Comparison of ENCODE assay signal across 17 cellular contexts in the genomic region with DNA sequence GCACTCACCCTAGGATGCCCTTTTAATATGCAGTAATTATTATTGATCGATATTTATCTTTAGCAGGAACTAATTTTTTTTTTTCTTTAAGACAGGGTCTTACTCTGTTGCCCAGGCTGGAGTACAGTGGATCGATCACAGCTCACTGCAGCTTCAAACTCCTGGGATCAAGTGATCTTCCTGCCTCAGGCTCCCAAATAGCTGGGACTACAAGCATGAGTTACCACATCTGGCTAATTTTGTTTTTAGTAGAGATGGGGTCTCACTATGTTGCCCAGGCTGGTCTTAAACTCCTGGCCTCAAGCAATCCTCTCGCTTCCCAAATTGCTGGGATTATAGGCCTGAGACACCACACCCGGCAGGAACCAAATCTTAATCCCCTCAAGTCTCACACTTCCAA. TPM values are rescaled to one million over a fixed set of nuclear protein-coding genes. Genes with fewer than 3 reads are reported as not detected.
DNase-seq lines count a peak whose midpoint lies in the region; ATAC-seq and TF ChIP-seq lines count a peak whose summit lies in the region.
"Had no signal": no experiment of that assay in that cellular context is flagged by ENCODE, and none has a peak within 500 bp of the region (broad histone marks: within the 10 kb centered on the region; RNA-seq: fewer than 3 reads in every experiment).

No MANE protein-coding gene starts in this region.

- peaks cover 37% of the 10 kb centered on the region for H3K36me3 Mint-ChIP-seq in WTC11

- intact Hi-C loops in spleen (cut with DNase I; ENCODE audit: low total_unique reads), result no loop called here

- no peaks in the 10 kb centered on the region for H3K4me1 Mint-ChIP-seq in WTC11
- H3K4me1 Mint-ChIP-seq: CD14-positive monocyte had no signal

- no peak overlapping the region for H3K27ac Mint-ChIP-seq in WTC11
- H3K27ac Mint-ChIP-seq: CD8-positive, alpha-beta memory T cell had no signal

- 88 to 93% (median 91%) methylated on average over 4 of the region's 4 CpGs for WGBS in spleen, 5 donors

- POLR2A ChIA-PET in HEK293 (lab: Yijun Ruan, JAX), result no interaction called here
- POLR2A ChIA-PET in WTC11 (lab: Charles Lee), result no interaction called here

- H3K27me3 ChIP-seq in spleen (replicated peaks in 1 of 7), result no peaks in the 10 kb centered on the region
- H3K27me3 ChIP-seq: BE2C, BLaER1 had no signal

- H3K4me3 Mint-ChIP-seq in WTC11, result no peak overlapping the region
- H3K4me3 Mint-ChIP-seq: CD14-positive monocyte; CD4-positive, alpha-beta memory T cell; CD4-positive, CD25-positive, alpha-beta regulatory T cell; CD8-positive, alpha-beta memory T cell had no signal

- no peak overlapping the region for H3K4me3 ChIP-seq in HEK293 (ENCODE audit: low read depth, low read length)
- peak overlapping the region in 1 of 8 donors; percentile 14 for H3K4me3 ChIP-seq in spleen
- H3K4me3 ChIP-seq: BLaER1 had no signal

- no peaks in the 10 kb centered on the region for H3K9me3 Mint-ChIP-seq in WTC11
- H3K9me3 Mint-ChIP-seq: CD14-positive monocyte; CD4-positive, alpha-beta memory T cell; CD4-positive, CD25-positive, alpha-beta regulatory T cell; CD8-positive, alpha-beta memory T cell had no signal

- H3K27ac ChIP-seq in HEK293 (ENCODE audit: extremely low read depth, low read depth, low read length) (no peak overlapping the region), spleen (peak overlapping the region in 5 of 8 donors; percentile 45 to 76 (median 50))
- H3K27ac ChIP-seq: BLaER1 had no signal

- no peak for TF ChIP-seq POLR2A in spleen (IDR thresholded peaks at IDR 0.05)

- DNase-seq in WTC11 (ENCODE audit: low spot score), result no peak
- DNase-seq in spleen, result no peak
- no peak for DNase-seq in activated CD4-positive, alpha-beta T cell treated with anti-CD3 and anti-CD28 coated beads for 48 hours
- DNase-seq: 8988T; ACHN; BE2C; C1 segment of cervical spinal cord; CD4-positive, alpha-beta memory T cell; CD4-positive, CD25-positive, alpha-beta regulatory T cell; CD8-positive, alpha-beta memory T cell; COR-L47; DMS79 treated with DMSO at 0.1 percent for 48 hours; GF-D8 had no signal

- H3K4me1 ChIP-seq in HEK293 (ENCODE audit: control insufficient read depth, insufficient read depth, low read length) (no peaks in the 10 kb centered on the region), spleen (peaks cover 0 to 7% (median 1%) of the 10 kb centered on the region in 6 donors)
- H3K4me1 ChIP-seq: BE2C, BLaER1 had no signal

- CTCF ChIA-PET in HEK293 (lab: Yijun Ruan, JAX), result interaction anchor here (0.7 to 0.8 kb wide), 2 partner anchors 13 to 25 kb away, joined by 3 to 4 read pairs; no protein-coding TSS in a partner anchor
- CTCF ChIA-PET in WTC11 (lab: Charles Lee), result no interaction called here

- no peak for ATAC-seq in WTC11
- ATAC-seq in HG03139 (IDR thresholded peaks at IDR 0.05; ENCODE audit: unreplicated experiment), result no peak

- TF ChIP-seq CTCF in HEK293 (tag by site-specific recombination; IDR thresholded peaks at IDR 0.05) (no peak), WTC11 (IDR thresholded peaks at IDR 0.05) (no peak), spleen (IDR thresholded peaks at IDR 0.05 in 8 of 11, conservative IDR thresholded peaks at IDR 0.05 in 3 of 11) (no peak)

- peaks cover 76 to 86% of the 10 kb centered on the region in 2 experiments for H3K36me3 ChIP-seq in HEK293 (ENCODE audit: control insufficient read depth in 2 of 2, insufficient read depth in 1 of 2, low read length in 2 of 2)
- peaks cover 0 to 87% (median 40%) of the 10 kb centered on the region in 6 donors for H3K36me3 ChIP-seq in spleen
- H3K36me3 ChIP-seq: BE2C had no signal

- H3K27me3 Mint-ChIP-seq in WTC11 (ENCODE audit: low read depth), result no peaks in the 10 kb centered on the region
- H3K27me3 Mint-ChIP-seq: CD4-positive, alpha-beta memory T cell; CD4-positive, CD25-positive, alpha-beta regulatory T cell; CD8-positive, alpha-beta memory T cell had no signal

- H3K9me3 ChIP-seq in HEK293 (ENCODE audit: control insufficient read depth, insufficient read depth, low read depth, low read length) (no peaks in the 10 kb centered on the region), spleen (no peaks in the 10 kb centered on the region)
- H3K9me3 ChIP-seq: BE2C, BLaER1 had no signal

TF ChIP-seq in HEK293, 187 proteins besides CTCF, POLR2A, EP300 and RAD21 (continues in another document):
- no peak for TF ChIP-seq FEZF1 (tag by site-specific recombination; IDR thresholded peaks at IDR 0.05)
- TF ChIP-seq ZNF423 (tag by site-specific recombination; IDR thresholded peaks at IDR 0.05), result no peak
- TF ChIP-seq, protein P1, sequence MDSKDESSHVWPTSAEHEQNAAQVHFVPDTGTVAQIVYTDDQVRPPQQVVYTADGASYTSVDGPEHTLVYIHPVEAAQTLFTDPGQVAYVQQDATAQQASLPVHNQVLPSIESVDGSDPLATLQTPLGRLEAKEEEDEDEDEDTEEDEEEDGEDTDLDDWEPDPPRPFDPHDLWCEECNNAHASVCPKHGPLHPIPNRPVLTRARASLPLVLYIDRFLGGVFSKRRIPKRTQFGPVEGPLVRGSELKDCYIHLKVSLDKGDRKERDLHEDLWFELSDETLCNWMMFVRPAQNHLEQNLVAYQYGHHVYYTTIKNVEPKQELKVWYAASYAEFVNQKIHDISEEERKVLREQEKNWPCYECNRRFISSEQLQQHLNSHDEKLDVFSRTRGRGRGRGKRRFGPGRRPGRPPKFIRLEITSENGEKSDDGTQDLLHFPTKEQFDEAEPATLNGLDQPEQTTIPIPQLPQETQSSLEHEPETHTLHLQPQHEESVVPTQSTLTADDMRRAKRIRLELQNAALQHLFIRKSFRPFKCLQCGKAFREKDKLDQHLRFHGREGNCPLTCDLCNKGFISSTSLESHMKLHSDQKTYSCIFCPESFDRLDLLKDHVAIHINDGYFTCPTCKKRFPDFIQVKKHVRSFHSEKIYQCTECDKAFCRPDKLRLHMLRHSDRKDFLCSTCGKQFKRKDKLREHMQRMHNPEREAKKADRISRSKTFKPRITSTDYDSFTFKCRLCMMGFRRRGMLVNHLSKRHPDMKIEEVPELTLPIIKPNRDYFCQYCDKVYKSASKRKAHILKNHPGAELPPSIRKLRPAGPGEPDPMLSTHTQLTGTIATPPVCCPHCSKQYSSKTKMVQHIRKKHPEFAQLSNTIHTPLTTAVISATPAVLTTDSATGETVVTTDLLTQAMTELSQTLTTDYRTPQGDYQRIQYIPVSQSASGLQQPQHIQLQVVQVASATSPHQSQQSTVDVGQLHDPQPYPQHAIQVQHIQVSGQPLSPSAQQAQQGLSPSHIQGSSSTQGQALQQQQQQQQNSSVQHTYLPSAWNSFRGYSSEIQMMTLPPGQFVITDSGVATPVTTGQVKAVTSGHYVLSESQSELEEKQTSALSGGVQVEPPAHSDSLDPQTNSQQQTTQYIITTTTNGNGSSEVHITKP (tag by site-specific recombination; IDR thresholded peaks at IDR 0.05), result no peak
- no peak for TF ChIP-seq ZNF624 (tag by site-specific recombination; IDR thresholded peaks at IDR 0.05)

TF ChIP-seq in WTC11, 78 proteins besides CTCF, POLR2A, EP300 and RAD21:
- TF ChIP-seq GTF2I (CRISPR knock-in tag; conservative IDR thresholded peaks at IDR 0.05) (no peak), FOXK1 (CRISPR knock-in tag; IDR thresholded peaks at IDR 0.05) (no peak), ZNF121 (CRISPR knock-in tag; IDR thresholded peaks at IDR 0.05) (0 out of 2 replicates have a peak, but pooled peaks have one; percentile 47)

RNA-seq across cellular contexts. Expression of a gene that starts 29.3 kb away (rescaled TPM):
- 17.7 to 22.8 TPM (median 18.4 TPM) in 3 replicates for total RNA-seq in WTC11 (2021)
- 10 to 100 TPM; 13.1 to 21.8 (median 18.9) TPM for total RNA-seq in spleen
- polyA plus RNA-seq in spleen, result 1 to 10 TPM; 4.2 to 9.5 (median 5.6) TPM

RNA-seq across cellular contexts. Expression of a gene that starts 29.6 kb away (rescaled TPM):
- total RNA-seq in WTC11 (2021) (148 to 157 TPM (median 151 TPM) in 3 replicates), spleen (100 to 1,000 TPM in 2 of 7 donors, 10 to 100 TPM in 5; 38.8 to 114 (median 76.2) TPM)
- polyA plus RNA-seq in spleen, result 100 to 1,000 TPM in 2 of 3 donors, 10 to 100 TPM in 1; 90.5 to 215 (median 140) TPM

RNA-seq across cellular contexts. Expression of a gene that starts 40.2 kb away (rescaled TPM):
- total RNA-seq in WTC11 (2021), result 10.6 to 12.3 TPM (median 11.4 TPM) in 3 replicates
- 10 to 100 TPM in 6 of 7 donors, 1 to 10 TPM in 1; 6.0 to 18.2 (median 16.1) TPM for total RNA-seq in spleen
- polyA plus RNA-seq in spleen, result 10 to 100 TPM; 17.3 to 28.9 (median 17.5) TPM

RNA-seq across cellular contexts. Expression of a gene that starts 40.3 kb away (rescaled TPM):
- total RNA-seq in WTC11 (2021) (2.3 to 2.7 TPM (median 2.6 TPM) in 3 replicates), spleen (1 to 10 TPM; 1.1 to 2.8 (median 2.3) TPM)
- polyA plus RNA-seq in spleen, result 1 to 10 TPM; 4.2 to 4.7 (median 4.3) TPM

RNA-seq across cellular contexts. Expression of a gene that starts 54.9 kb away (rescaled TPM):
- total RNA-seq in WTC11 (2021) (2.1 to 2.8 TPM (median 2.3 TPM) in 3 replicates), spleen (100 to 1,000 TPM in 6 of 7 donors, 10 to 100 TPM in 1; 51.9 to 215 (median 140) TPM)
- polyA plus RNA-seq in spleen, result 10 to 100 TPM in 1 of 3 donors, 1 to 10 TPM in 2; 5.4 to 63.3 (median 9.1) TPM
- polyA plus RNA-seq: CD14-positive monocyte; CD8-positive, alpha-beta memory T cell had no signal
